In the genomic region with DNA sequence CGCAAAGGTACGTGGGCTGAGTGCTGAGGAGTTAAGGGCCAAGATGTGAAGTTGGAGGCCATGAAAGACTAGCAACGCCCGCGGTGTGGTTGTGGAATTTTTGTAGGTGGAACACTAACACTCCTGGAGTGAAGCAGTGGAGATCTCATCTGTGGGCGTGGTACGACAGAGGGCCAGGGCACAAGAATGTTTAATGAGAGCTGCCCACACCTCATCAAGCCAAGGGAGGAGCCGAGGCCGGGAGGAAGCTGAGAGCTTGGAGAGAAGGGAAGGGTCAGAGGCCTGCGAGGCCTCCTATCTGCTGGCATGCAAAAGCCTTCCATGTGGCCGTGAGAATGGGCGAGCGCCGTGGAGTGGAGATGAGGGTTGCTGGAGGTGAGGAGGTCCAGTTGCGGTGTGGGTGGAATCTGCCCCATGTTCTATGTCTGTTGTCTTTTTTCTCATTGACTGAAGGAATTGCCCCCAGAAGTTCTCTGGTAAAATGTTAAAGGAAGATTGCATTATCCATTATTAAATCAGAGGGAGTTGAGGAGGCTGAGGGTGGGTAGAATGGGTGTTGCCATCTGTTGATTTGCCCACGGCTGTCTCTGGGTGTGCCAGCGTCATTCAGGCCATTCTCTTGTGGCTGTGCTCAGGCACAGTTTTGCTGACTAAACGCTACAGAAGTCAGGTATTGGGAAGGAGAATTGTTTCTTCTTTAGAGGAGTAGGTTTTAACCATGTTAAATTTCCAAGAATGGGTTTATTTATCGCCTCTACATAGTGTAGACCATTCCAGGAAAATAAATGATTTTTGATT, we compare ENCODE assay signal across 21 cellular contexts. TPM values are rescaled to one million over a fixed set of nuclear protein-coding genes. Genes with fewer than 3 reads are reported as not detected.
A peak's percentile ranks its signal among the peaks of the same experiment; 100 is the strongest.
DNase-seq lines count a peak whose midpoint lies in the region; ATAC-seq and TF ChIP-seq lines count a peak whose summit lies in the region.
"Had no signal": no experiment of that assay in that cellular context is flagged by ENCODE, and none has a peak within 500 bp of the region (broad histone marks: within the 10 kb centered on the region; RNA-seq: fewer than 3 reads in every experiment).

No MANE protein-coding gene starts in this region.

- H3K27ac ChIP-seq in right cardiac atrium (ENCODE audit: low read length) = no peak overlapping the region
- H3K27ac ChIP-seq in body of pancreas = peak overlapping the region; percentile 0 to 76 (median 52)
- H3K27ac ChIP-seq in mesendoderm (ENCODE audit: low read depth, low read length) = no peak overlapping the region
- peak overlapping the region; percentile 47 for H3K27ac ChIP-seq in upper lobe of right lung
- H3K27ac ChIP-seq: GM23248, HL-60, PC-9 had no signal

- no peak overlapping the region for H3K4ac ChIP-seq in mesendoderm (ENCODE audit: low read depth, low read length)

- DNase-seq in right cardiac atrium = no peak
- no peak for DNase-seq in Right ventricle myocardium superior
- peak; percentile 52 to 81 (median 63) for DNase-seq in body of pancreas
- peak; percentile 49 for DNase-seq in mesendoderm
- DNase-seq in upper lobe of right lung = no peak
- DNase-seq in activated CD4-positive, alpha-beta T cell treated with anti-CD3 and anti-CD28 coated beads, Interleukin-2, amount 50 U/mL, for 48 hours = no peak
- no peak for DNase-seq in NOMO-1 (lab: John Stamatoyannopoulos, UW; ENCODE audit: unreplicated experiment in 2 of 2)
- DNase-seq: C1 segment of cervical spinal cord, DMS 273 treated with DMSO at 0.1 percent for 48 hours, GDM1, GM23248, KG1, NCI-H1048, NCI-H1436 treated with DMSO at 0.1 percent for 48 hours, NCI-H2029 treated with DMSO at 0.1 percent for 48 hours, NCI-H2171 treated with DMSO at 0.1 percent for 48 hours, NCI-H774 had no signal

- H3K4me3 ChIP-seq in right cardiac atrium (ENCODE audit: low read length) (no peak overlapping the region), body of pancreas (no peak overlapping the region), mesendoderm (ENCODE audit: low read length) (no peak overlapping the region), upper lobe of right lung (no peak overlapping the region)
- H3K4me3 ChIP-seq: GM23248, PC-9 had no signal

- WGBS in right cardiac atrium = 80% methylated on average over 19 of the region's 19 CpGs
- WGBS in body of pancreas, 2 donors = 60 to 70% methylated on average over 19 of the region's 19 CpGs
- no CpG with 5 or more reads among the region's 19 CpGs for WGBS in mesendoderm (ENCODE audit: extremely low coverage, insufficient coverage, low lambda C conversion rate)

- H3K27me3 ChIP-seq in right cardiac atrium (ENCODE audit: control insufficient read depth, insufficient read depth) = no peaks in the 10 kb centered on the region
- H3K27me3 ChIP-seq in body of pancreas = no peaks in the 10 kb centered on the region
- no peaks in the 10 kb centered on the region for H3K27me3 ChIP-seq in mesendoderm (ENCODE audit: insufficient read depth, low read length, poor library complexity)
- H3K27me3 ChIP-seq in upper lobe of right lung = no peaks in the 10 kb centered on the region

- no peak overlapping the region for H3K56ac ChIP-seq in mesendoderm (ENCODE audit: low read length)

- TF ChIP-seq POLR2A in body of pancreas (IDR thresholded peaks at IDR 0.05) = no peak

- peaks cover 26% of the 10 kb centered on the region for H3K79me1 ChIP-seq in mesendoderm (ENCODE audit: low read length)

- ATAC-seq in right cardiac atrium (peak; percentile 36 to 76), Right ventricle myocardium superior (ENCODE audit: poor library complexity) (no peak), body of pancreas (peak; percentile 40), upper lobe of right lung (peak; percentile 92), GM19397 (IDR thresholded peaks at IDR 0.05; ENCODE audit: unreplicated experiment) (no peak)
- ATAC-seq: HCT116 had no signal

- intact Hi-C loops in right cardiac atrium (cut with DNase I) = no loop called here
- intact Hi-C loops in Right ventricle myocardium superior (cut with DNase I) = no loop called here
- intact Hi-C loops in body of pancreas (cut with DNase I) = no loop called here
- intact Hi-C loops in upper lobe of right lung (cut with DNase I) = no loop called here

- H4K8ac ChIP-seq in mesendoderm (ENCODE audit: low read depth, low read length) = no peak overlapping the region

- peaks cover 27% of the 10 kb centered on the region for H3K79me2 ChIP-seq in mesendoderm (ENCODE audit: control insufficient read depth, insufficient read depth, low read length)

- no peak overlapping the region for H3K18ac ChIP-seq in mesendoderm (ENCODE audit: low read length)

- no peak overlapping the region for H3K9ac ChIP-seq in mesendoderm (ENCODE audit: low read length)
- H3K9ac ChIP-seq: GM23248 had no signal

- no peak for TF ChIP-seq CTCF in body of pancreas (IDR thresholded peaks at IDR 0.05)
- TF ChIP-seq CTCF in upper lobe of right lung (IDR thresholded peaks at IDR 0.05) = no peak

- H3K4me2 ChIP-seq in mesendoderm (ENCODE audit: low read length) = no peak overlapping the region
- H3K4me2 ChIP-seq: PC-9 had no signal

- no peaks in the 10 kb centered on the region for H3K9me3 ChIP-seq in right cardiac atrium (ENCODE audit: control insufficient read depth, low read length)
- no peaks in the 10 kb centered on the region for H3K9me3 ChIP-seq in body of pancreas
- no peaks in the 10 kb centered on the region for H3K9me3 ChIP-seq in upper lobe of right lung

- no peaks in the 10 kb centered on the region for H3K36me3 ChIP-seq in body of pancreas (replicated peaks in 1 of 2; ENCODE audit: insufficient read depth in 1 of 2, low read depth in 2 of 2)
- no peaks in the 10 kb centered on the region for H3K36me3 ChIP-seq in mesendoderm (ENCODE audit: control insufficient read depth, insufficient read depth, low read length)
- H3K36me3 ChIP-seq in upper lobe of right lung = no peaks in the 10 kb centered on the region

- no peak overlapping the region for H2BK5ac ChIP-seq in mesendoderm (ENCODE audit: low read length)

- H3K4me1 ChIP-seq in right cardiac atrium (ENCODE audit: control insufficient read depth, insufficient read depth, low read length) = peaks cover 5% of the 10 kb centered on the region
- peaks cover 35% of the 10 kb centered on the region for H3K4me1 ChIP-seq in body of pancreas
- H3K4me1 ChIP-seq in mesendoderm (ENCODE audit: control insufficient read depth, low read depth, low read length) = peaks cover 4% of the 10 kb centered on the region
- peaks cover 11% of the 10 kb centered on the region for H3K4me1 ChIP-seq in upper lobe of right lung

- H2BK120ac ChIP-seq in mesendoderm (ENCODE audit: low read depth, low read length) = no peak overlapping the region

- no peak overlapping the region for H2AK5ac ChIP-seq in mesendoderm (ENCODE audit: low read length)

- no peak overlapping the region for H3K23ac ChIP-seq in mesendoderm (ENCODE audit: low read length)

- no peak overlapping the region for H4K5ac ChIP-seq in mesendoderm (ENCODE audit: low read length)

- H2BK15ac ChIP-seq in mesendoderm (replicated peaks; ENCODE audit: low read depth) = no peak overlapping the region

RNA-seq across cellular contexts. Expression of gene SNX25, which starts 19.8 kb away (rescaled TPM):
- total RNA-seq in right cardiac atrium = 10 to 100 TPM; 16.9 to 19.9 (median 19.6) TPM
- polyA plus RNA-seq in right cardiac atrium = 10.5 TPM
- total RNA-seq in Right ventricle myocardium superior = 11.1 TPM
- total RNA-seq in body of pancreas = 10 to 100 TPM; 16.6 to 25.7 TPM
- 7.4 TPM for polyA plus RNA-seq in mesendoderm (2013, experiment 1 of 2)
- 7.6 TPM for polyA plus RNA-seq in mesendoderm (2013, experiment 2 of 2)
- total RNA-seq in upper lobe of right lung = 98.5 TPM

RNA-seq across cellular contexts. Expression of gene CFAP97, which starts 25.4 kb away (rescaled TPM):
- total RNA-seq in right cardiac atrium = 10 to 100 TPM; 16.4 to 26.9 (median 18.4) TPM
- 4.1 TPM for polyA plus RNA-seq in right cardiac atrium
- 11.3 TPM for total RNA-seq in Right ventricle myocardium superior
- total RNA-seq in body of pancreas = 10 to 100 TPM; 17.1 to 19.5 TPM
- 26.2 TPM for polyA plus RNA-seq in mesendoderm (2013, experiment 1 of 2)
- polyA plus RNA-seq in mesendoderm (2013, experiment 2 of 2) = 25.7 TPM
- total RNA-seq in upper lobe of right lung = 38.2 TPM

Comparison
In these comparisons a context has a peak if more than half of its experiments do, and no peak if none do; other contexts are left out.
1. ATAC-seq: peak in right cardiac atrium (2 of 2), body of pancreas (single experiment) and upper lobe of right lung (single experiment); none in Right ventricle myocardium superior (single experiment) and GM19397 (single experiment).
2. DNase-seq: peak in body of pancreas (4 of 4) and mesendoderm (single experiment); none in right cardiac atrium (0 of 3), Right ventricle myocardium superior (single experiment), upper lobe of right lung (single experiment), activated CD4-positive, alpha-beta T cell treated with anti-CD3 and anti-CD28 coated beads, Interleukin-2, amount 50 U/mL, for 48 hours (0 of 2) and NOMO-1 (0 of 2).
3. H3K27ac ChIP-seq: peak in body of pancreas (4 of 4) and upper lobe of right lung (single experiment); none in right cardiac atrium (single experiment) and mesendoderm (single experiment).